ENCODE assay signal across 21 cellular contexts in the genomic region with DNA sequence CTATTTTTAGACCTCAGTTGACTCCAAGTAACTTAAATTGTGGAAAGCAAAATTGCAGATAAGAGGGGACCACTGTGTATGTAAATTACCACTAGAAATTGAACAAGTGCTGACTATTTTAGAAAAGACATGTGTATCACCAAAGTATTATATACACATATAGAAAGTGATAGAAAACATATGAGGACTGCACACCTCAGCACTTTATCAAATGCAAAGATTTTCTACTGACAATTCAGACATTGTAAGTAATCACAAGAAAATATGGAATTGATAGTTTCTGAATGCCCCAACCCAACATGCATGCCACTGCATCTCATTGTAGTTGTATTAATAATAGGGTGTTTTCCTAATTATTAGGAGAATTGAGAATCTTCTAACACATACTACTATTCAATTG.
"Had no signal": no experiment of that assay in that cellular context is flagged by ENCODE, and none has a peak within 500 bp of the region (broad histone marks: within the 10 kb centered on the region; RNA-seq: fewer than 3 reads in every experiment).

No MANE protein-coding gene starts in this region.

- FAIRE-seq: colon, endothelial cell of umbilical vein, frontal cortex, islet of Langerhans, keratinocyte had no signal

- H3K36me3 ChIP-seq: esophagus muscularis mucosa, gastroesophageal sphincter, heart left ventricle, left lung, lower lobe of right lung had no signal

- H3K27ac ChIP-seq: coronary artery, dorsolateral prefrontal cortex, esophagus muscularis mucosa, foreskin keratinocyte, gastroesophageal sphincter, heart left ventricle, left lung, lower lobe of right lung had no signal

- H3K9me3 ChIP-seq: esophagus muscularis mucosa, gastroesophageal sphincter, heart left ventricle, left lung, lower lobe of right lung, mucosa of descending colon had no signal

- DNase-seq: dermis blood vessel endothelial cell; dorsolateral prefrontal cortex; effector CD4-positive, alpha-beta T cell; effector memory CD4-positive, alpha-beta T cell; foreskin keratinocyte; heart left ventricle; hippocampal formation; left cardiac atrium; left lung; left ventricle myocardium superior; lower lobe of right lung; mesenchymal stem cell; mucosa of descending colon had no signal

- H3K27me3 ChIP-seq: dorsolateral prefrontal cortex, esophagus muscularis mucosa, foreskin keratinocyte, gastroesophageal sphincter, heart left ventricle, left lung had no signal

- ATAC-seq: foreskin keratinocyte, gastroesophageal sphincter, heart left ventricle, left cardiac atrium, left lung, left ventricle myocardium superior, lower lobe of right lung, mucosa of descending colon had no signal

- H3K4me1 ChIP-seq: esophagus muscularis mucosa, foreskin keratinocyte, gastroesophageal sphincter, heart left ventricle, left lung, lower lobe of right lung had no signal

- H3K4me3 ChIP-seq: coronary artery, dorsolateral prefrontal cortex, esophagus muscularis mucosa, gastroesophageal sphincter, heart left ventricle, left lung, lower lobe of right lung, mucosa of descending colon had no signal
